In genomic region chr16:66517586-66518263, GRCh38 we compare ENCODE assay signal across 8 cellular contexts. TPM values are rescaled to one million over a fixed set of nuclear protein-coding genes. Genes with fewer than 3 reads are reported as not detected.
DNase-seq lines count a peak whose midpoint lies in the region; ATAC-seq and TF ChIP-seq lines count a peak whose summit lies in the region.

No MANE protein-coding gene starts in this region.

- TF ChIP-seq POLR2A in body of pancreas (IDR thresholded peaks at IDR 0.05), result no peak
- no peak for TF ChIP-seq POLR2A in upper lobe of left lung (IDR thresholded peaks at IDR 0.05)

- DNase-seq in activated CD8-positive, alpha-beta memory T cell treated with anti-CD3 and anti-CD28 coated beads, Interleukin-2, amount 10 ng/mL, durations not matched to agents 7 days and 5 days, result no peak
- DNase-seq in activated CD8-positive, alpha-beta memory T cell treated with anti-CD3 and anti-CD28 coated beads for 24 hours, result no peak
- peak in 1 of 4 donors; percentile 34 for DNase-seq in body of pancreas
- DNase-seq in upper lobe of left lung, result no peak
- no peak for DNase-seq in NCI-H2227 treated with DMSO at 0.1 percent for 48 hours (lab: John Stamatoyannopoulos, UW)
- no peak for DNase-seq in G401 (ENCODE audit: low spot score)

- H3K4me3 ChIP-seq in body of pancreas (no peak overlapping the region), mucosa of rectum (ENCODE audit: low read length in 2 of 2) (peak overlapping the region; percentile 52 to 74), upper lobe of left lung (peak overlapping the region in 1 of 4 donors; percentile 36)

- ATAC-seq in activated CD8-positive, alpha-beta memory T cell treated with anti-CD3 and anti-CD28 coated beads, Interleukin-2, amount 10 ng/mL, durations not matched to agents 7 days and 5 days, result no peak
- ATAC-seq in body of pancreas, result no peak
- no peak for ATAC-seq in upper lobe of left lung (ENCODE audit: low FRiP score in 2 of 2)
- ATAC-seq in HG03354 (IDR thresholded peaks at IDR 0.05; ENCODE audit: poor library complexity, severe bottlenecking, unreplicated experiment), result no peak

- WGBS in body of pancreas, 2 donors, result 84 to 91% methylated on average over 8 of the region's 8 CpGs
- WGBS in upper lobe of left lung, 2 donors, result 77 to 80% methylated on average over 8 of the region's 8 CpGs

- peaks cover 1% of the 10 kb centered on the region for H3K36me3 Mint-ChIP-seq in activated CD8-positive, alpha-beta memory T cell treated with anti-CD3 and anti-CD28 coated beads, Interleukin-2, amount 10 ng/mL, durations not matched to agents 7 days and 5 days

- peak overlapping the region; percentile 95 to 100 (median 99) for H3K27ac ChIP-seq in body of pancreas
- H3K27ac ChIP-seq in mucosa of rectum (ENCODE audit: low read depth in 2 of 2, low read length in 2 of 2), result peak overlapping the region; percentile 96 to 100
- peak overlapping the region; percentile 94 to 98 (median 96) for H3K27ac ChIP-seq in upper lobe of left lung

- no peaks in the 10 kb centered on the region for H3K9me3 Mint-ChIP-seq in activated CD8-positive, alpha-beta memory T cell treated with anti-CD3 and anti-CD28 coated beads, Interleukin-2, amount 10 ng/mL, durations not matched to agents 7 days and 5 days (ENCODE audit: low read depth)

- H3K9me3 ChIP-seq in body of pancreas (no peaks in the 10 kb centered on the region), mucosa of rectum (ENCODE audit: control insufficient read depth in 2 of 2, low read length in 2 of 2) (no peaks in the 10 kb centered on the region), upper lobe of left lung (no peaks in the 10 kb centered on the region)

- TF ChIP-seq CTCF in body of pancreas (IDR thresholded peaks at IDR 0.05) (no peak), upper lobe of left lung (IDR thresholded peaks at IDR 0.05) (no peak)

- peak overlapping the region; percentile 99 for H3K27ac Mint-ChIP-seq in activated CD8-positive, alpha-beta memory T cell treated with anti-CD3 and anti-CD28 coated beads, Interleukin-2, amount 10 ng/mL, durations not matched to agents 7 days and 5 days

- H3K27me3 Mint-ChIP-seq in activated CD8-positive, alpha-beta memory T cell treated with anti-CD3 and anti-CD28 coated beads, Interleukin-2, amount 10 ng/mL, durations not matched to agents 7 days and 5 days, result no peaks in the 10 kb centered on the region

- H3K4me3 Mint-ChIP-seq in activated CD8-positive, alpha-beta memory T cell treated with anti-CD3 and anti-CD28 coated beads, Interleukin-2, amount 10 ng/mL, durations not matched to agents 7 days and 5 days, result peak overlapping the region; percentile 83

- CTCF ChIA-PET in activated CD8-positive, alpha-beta memory T cell treated with anti-CD3 and anti-CD28 coated beads, Interleukin-2, amount 10 ng/mL, durations not matched to agents 7 days and 5 days (lab: Charles Lee), result interaction anchor here (1.0 to 3.0 kb wide), 5 partner anchors 34 to 134 kb away, joined by 3 to 21 read pairs (median 3); partner anchors contain the start of gene CKLF

- H3K9ac ChIP-seq in mucosa of rectum (ENCODE audit: low read depth in 1 of 2, low read length in 2 of 2), result peak overlapping the region; percentile 76 to 90

- H3K36me3 ChIP-seq in body of pancreas (replicated peaks in 1 of 2; ENCODE audit: insufficient read depth in 1 of 2, low read depth in 2 of 2) (no peaks in the 10 kb centered on the region), mucosa of rectum (ENCODE audit: control insufficient read depth in 2 of 2, insufficient read depth in 2 of 2, low read length in 2 of 2) (peaks cover 7 to 12% of the 10 kb centered on the region in 2 donors), upper lobe of left lung (peaks cover 0 to 8% (median 3%) of the 10 kb centered on the region in 4 donors)

- intact Hi-C loops in body of pancreas (cut with DNase I), result no loop called here

- TF ChIP-seq EP300 in upper lobe of left lung (IDR thresholded peaks at IDR 0.05), result no peak

- peaks cover 44% of the 10 kb centered on the region for H3K4me1 ChIP-seq in body of pancreas
- H3K4me1 ChIP-seq in mucosa of rectum (ENCODE audit: control insufficient read depth in 2 of 2, insufficient read depth in 2 of 2, low read length in 2 of 2), result peaks cover 57% of the 10 kb centered on the region in 2 donors
- H3K4me1 ChIP-seq in upper lobe of left lung, result peaks cover 77 to 83% (median 79%) of the 10 kb centered on the region in 4 donors

- in situ Hi-C loops in G401 (cut with HindIII; ENCODE audit: low sequenced_read_pairs), result no loop called here

- peaks cover 73% of the 10 kb centered on the region for H3K4me1 Mint-ChIP-seq in activated CD8-positive, alpha-beta memory T cell treated with anti-CD3 and anti-CD28 coated beads, Interleukin-2, amount 10 ng/mL, durations not matched to agents 7 days and 5 days

- H3K27me3 ChIP-seq in body of pancreas, result no peaks in the 10 kb centered on the region
- H3K27me3 ChIP-seq in mucosa of rectum (ENCODE audit: control insufficient read depth in 2 of 2, insufficient read depth in 2 of 2, low read length in 2 of 2), result no peaks in the 10 kb centered on the region
- no peaks in the 10 kb centered on the region for H3K27me3 ChIP-seq in upper lobe of left lung

RNA-seq across cellular contexts. Expression of gene TK2, which starts 32.2 kb away (rescaled TPM):
- total RNA-seq in activated CD8-positive, alpha-beta memory T cell treated with anti-CD3 and anti-CD28 coated beads, Interleukin-2, amount 10 ng/mL, durations not matched to agents 7 days and 5 days, result 10 to 100 TPM in 1 of 2 experiments, 1 to 10 TPM in 1; 8.5 to 10.8 TPM
- total RNA-seq in body of pancreas (10 to 100 TPM; 23.1 to 26.0 TPM), upper lobe of left lung (10 to 100 TPM; 28.2 to 54.0 (median 36.6) TPM)
- total RNA-seq in G401 (2014; rRNA removed; shearing (Covaris generic)), result 10.3 and 15.8 TPM in 2 replicates

RNA-seq across cellular contexts. Expression of gene CKLF, which starts 34.7 kb away (rescaled TPM):
- 100 to 1,000 TPM; 199 to 220 TPM for total RNA-seq in activated CD8-positive, alpha-beta memory T cell treated with anti-CD3 and anti-CD28 coated beads, Interleukin-2, amount 10 ng/mL, durations not matched to agents 7 days and 5 days
- total RNA-seq in body of pancreas, result 10 to 100 TPM in 1 of 2 donors, not detected in 1; 33.5 TPM
- 10 to 100 TPM; 18.2 to 71.7 (median 47.4) TPM for total RNA-seq in upper lobe of left lung
- total RNA-seq in G401 (2014; rRNA removed; shearing (Covaris generic)), result 122 and 134 TPM in 2 replicates

RNA-seq across cellular contexts. Expression of gene CMTM1, which starts 48.5 kb away (rescaled TPM):
- 10 to 100 TPM; 21.1 to 21.4 TPM for total RNA-seq in activated CD8-positive, alpha-beta memory T cell treated with anti-CD3 and anti-CD28 coated beads, Interleukin-2, amount 10 ng/mL, durations not matched to agents 7 days and 5 days
- not detected for total RNA-seq in body of pancreas
- 1 to 10 TPM in 2 of 6 donors, under 1 TPM in 2, not detected in 2; 0.61 to 9.5 (median 2.6) TPM for total RNA-seq in upper lobe of left lung
- 3.1 TPM in 1 of 2 replicates, not detected in the other for total RNA-seq in G401 (2014; rRNA removed; shearing (Covaris generic))

Comparison
In these comparisons a context has a peak if more than half of its experiments do, and no peak if none do; other contexts are left out.
1. H3K4me3 ChIP-seq: peak in mucosa of rectum (2 of 2); none in body of pancreas (0 of 2).
2. Peak in every context shown above with its lines, with median percentiles within 50 percentile points of each other: H3K27ac ChIP-seq.